Comparison of ENCODE assay signal across 11 cellular contexts in the genomic region with DNA sequence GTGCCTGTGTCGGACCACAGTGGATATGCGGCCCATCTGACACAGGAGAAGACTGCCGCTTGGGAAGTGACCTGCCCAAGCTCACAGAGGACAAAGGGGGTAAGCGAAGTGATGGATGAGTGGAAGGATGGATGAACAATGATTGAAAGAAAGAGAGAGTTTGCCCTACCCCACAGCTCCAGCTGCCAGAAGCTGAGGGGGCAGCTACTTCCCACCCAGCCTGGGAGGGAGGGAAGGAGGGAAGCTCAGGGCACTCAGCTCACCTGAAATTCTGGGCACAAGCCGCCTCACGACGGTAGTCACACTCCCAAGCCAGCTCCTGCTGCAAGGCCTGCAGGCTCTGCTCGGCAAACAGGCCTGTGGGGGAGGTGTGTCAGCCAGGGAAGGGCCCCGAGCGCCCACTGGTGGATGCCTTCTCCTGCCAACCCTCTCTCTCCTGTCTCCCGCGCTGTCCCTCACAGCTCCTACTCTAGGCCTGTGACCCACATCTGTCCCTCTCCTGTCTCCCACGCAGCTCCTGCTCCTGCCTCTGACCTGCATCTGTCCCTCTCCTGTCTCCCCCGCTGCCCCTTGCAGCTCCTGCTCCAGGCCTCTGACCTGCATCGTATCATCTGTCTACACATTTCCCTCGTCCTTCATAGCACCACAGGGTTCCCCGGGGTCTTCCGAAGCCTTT. TPM values are rescaled to one million over a fixed set of nuclear protein-coding genes. Genes with fewer than 3 reads are reported as not detected.
DNase-seq lines count a peak whose midpoint lies in the region; ATAC-seq and TF ChIP-seq lines count a peak whose summit lies in the region.
"Had no signal": no experiment of that assay in that cellular context is flagged by ENCODE, and none has a peak within 500 bp of the region (broad histone marks: within the 10 kb centered on the region; RNA-seq: fewer than 3 reads in every experiment).

No MANE protein-coding gene starts in this region.

- WGBS in ovary, 3 donors = 66 to 71% (median 69%) methylated on average over 18 of the region's 18 CpGs

- no peaks in the 10 kb centered on the region for H3K9me3 Mint-ChIP-seq in neural crest cell
- H3K9me3 Mint-ChIP-seq: activated naive CD8-positive, alpha-beta T cell treated with anti-CD3 and anti-CD28 coated beads for 36 hours; T-helper 1 cell treated with Interleukin-12 subunit alpha and Interleukin-12 subunit beta and Interleukin-4 antibody, amounts not matched to agents 30 μg/mL and 1 μg/mL, for 36 hours had no signal

- TF ChIP-seq CTCF in DOHH2 (IDR thresholded peaks at IDR 0.05; ENCODE audit: low read depth, low read length, poor library complexity, severe bottlenecking) (peak; percentile 44), epithelial cell of esophagus (IDR thresholded peaks at IDR 0.05; ENCODE audit: insufficient read depth, low read depth, low read length, missing control alignments) (peak; percentile 67), neural crest cell (conservative IDR thresholded peaks at IDR 0.05) (peak; percentile 49), ovary (IDR thresholded peaks at IDR 0.05) (no peak)

- H3K4me3 Mint-ChIP-seq in neural crest cell = no peak overlapping the region
- H3K4me3 Mint-ChIP-seq: activated naive CD8-positive, alpha-beta T cell treated with anti-CD3 and anti-CD28 coated beads for 36 hours; T-helper 1 cell treated with Interleukin-12 subunit alpha and Interleukin-12 subunit beta and Interleukin-4 antibody, amounts not matched to agents 30 μg/mL and 1 μg/mL, for 36 hours had no signal

- peaks cover 6% of the 10 kb centered on the region for H3K4me1 Mint-ChIP-seq in neural crest cell
- H3K4me1 Mint-ChIP-seq: activated naive CD8-positive, alpha-beta T cell treated with anti-CD3 and anti-CD28 coated beads for 36 hours had no signal

- H3K27me3 Mint-ChIP-seq in neural crest cell (ENCODE audit: low read depth) = no peaks in the 10 kb centered on the region
- H3K27me3 Mint-ChIP-seq: activated naive CD8-positive, alpha-beta T cell treated with anti-CD3 and anti-CD28 coated beads for 36 hours had no signal

- no peaks in the 10 kb centered on the region for H4K20me1 ChIP-seq in DOHH2 (ENCODE audit: control insufficient read depth, insufficient read depth, low read depth, low read length)

- H3K27ac Mint-ChIP-seq in neural crest cell (ENCODE audit: unreplicated experiment) = no peak overlapping the region
- H3K27ac Mint-ChIP-seq: activated naive CD8-positive, alpha-beta T cell treated with anti-CD3 and anti-CD28 coated beads for 36 hours; T-helper 1 cell treated with Interleukin-12 subunit alpha and Interleukin-12 subunit beta and Interleukin-4 antibody, amounts not matched to agents 30 μg/mL and 1 μg/mL, for 36 hours had no signal

- H3K4me2 ChIP-seq in DOHH2 (ENCODE audit: low read length) = no peak overlapping the region

- no peak overlapping the region for H3K27ac ChIP-seq in DOHH2 (ENCODE audit: low read depth, low read length)
- H3K27ac ChIP-seq in ovary = no peak overlapping the region

- ATAC-seq in GM19351 (IDR thresholded peaks at IDR 0.05; ENCODE audit: unreplicated experiment) = no peak

- H3K79me2 ChIP-seq in DOHH2 (ENCODE audit: control insufficient read depth, low read length) = no peaks in the 10 kb centered on the region

- H3K27me3 ChIP-seq in DOHH2 (ENCODE audit: control insufficient read depth, low read length) (no peaks in the 10 kb centered on the region), ovary (no peaks in the 10 kb centered on the region)

- no peaks in the 10 kb centered on the region for H3K9me2 ChIP-seq in DOHH2 (replicated peaks; ENCODE audit: control insufficient read depth, low read length)

- peaks cover 19% of the 10 kb centered on the region for H3K36me3 ChIP-seq in DOHH2 (ENCODE audit: control insufficient read depth, low read length)
- no peaks in the 10 kb centered on the region for H3K36me3 ChIP-seq in ovary

- TF ChIP-seq EP300 in ovary (IDR thresholded peaks at IDR 0.05) = no peak

- H3K4me3 ChIP-seq in DOHH2 (ENCODE audit: low read length) = no peak overlapping the region
- no peak overlapping the region for H3K4me3 ChIP-seq in epithelial cell of esophagus (ENCODE audit: low read length)
- H3K4me3 ChIP-seq in ovary = no peak overlapping the region
- H3K4me3 ChIP-seq: lung had no signal

- no peak for TF ChIP-seq POLR2A in ovary (IDR thresholded peaks at IDR 0.05)

- intact Hi-C loops in ovary (cut with DNase I) = no loop called here

- DNase-seq in OCI-M1 (lab: John Stamatoyannopoulos, UW) (peak; percentile 79), epithelial cell of esophagus (ENCODE audit: low read depth) (peak; percentile 73), neural crest cell (ENCODE audit: low read depth, low spot score) (no peak), ovary (no peak), NCI-H2171 treated with DMSO at 0.1 percent for 48 hours (lab: John Stamatoyannopoulos, UW) (no peak)
- DNase-seq in stimulated activated CD4-positive, alpha-beta T cell treated with anti-CD3 and anti-CD28 coated beads, Interleukin-2, amount 100 ng/mL, for 48 hours = no peak
- DNase-seq: activated naive CD8-positive, alpha-beta T cell treated with anti-CD3 and anti-CD28 coated beads for 36 hours had no signal

- H3K9me3 ChIP-seq in DOHH2 (ENCODE audit: control insufficient read depth, insufficient read depth, low read length) (no peaks in the 10 kb centered on the region), ovary (no peaks in the 10 kb centered on the region)

- H3F3A ChIP-seq in DOHH2 (ENCODE audit: control insufficient read depth, insufficient read depth) = no peaks in the 10 kb centered on the region

- peaks cover 11% of the 10 kb centered on the region for H3K36me3 Mint-ChIP-seq in neural crest cell (ENCODE audit: low read depth)

- H3K4me1 ChIP-seq in DOHH2 (ENCODE audit: control insufficient read depth, low read length) = no peaks in the 10 kb centered on the region
- no peaks in the 10 kb centered on the region for H3K4me1 ChIP-seq in ovary (ENCODE audit: insufficient read depth)

RNA-seq across cellular contexts. Expression of gene NUMBL, which starts 12.0 kb away (rescaled TPM):
- 21.4 and 26.8 TPM in 2 replicates for total RNA-seq in neural crest cell
- 10 to 100 TPM; 38.7 to 88.9 (median 69.3) TPM for total RNA-seq in ovary
- polyA plus RNA-seq in ovary = 10 to 100 TPM in 1 of 2 donors, 1 to 10 TPM in 1; 6.7 to 32.9 TPM

RNA-seq across cellular contexts. Expression of gene COQ8B, which starts 14.2 kb away (rescaled TPM):
- total RNA-seq in neural crest cell (41.1 and 45.1 TPM in 2 replicates), ovary (10 to 100 TPM; 24.0 to 51.2 (median 42.5) TPM)
- 10 to 100 TPM in 1 of 2 donors, 1 to 10 TPM in 1; 8.3 to 41.5 TPM for polyA plus RNA-seq in ovary

RNA-seq across cellular contexts. Expression of gene ITPKC, which starts 14.4 kb away (rescaled TPM):
- total RNA-seq in neural crest cell (12.8 and 13.9 TPM in 2 replicates), ovary (100 to 1,000 TPM in 1 of 7 donors, 10 to 100 TPM in 6; 14.2 to 117 (median 22.4) TPM)
- 10 to 100 TPM in 1 of 2 donors, 1 to 10 TPM in 1; 6.5 to 14.3 TPM for polyA plus RNA-seq in ovary

RNA-seq across cellular contexts. Expression of gene ACTMAP, which starts 47.8 kb away (rescaled TPM):
- total RNA-seq in neural crest cell (22.7 and 25.1 TPM in 2 replicates), ovary (1 to 10 TPM; 2.1 to 6.5 (median 3.7) TPM)
- polyA plus RNA-seq in ovary = 1 to 10 TPM; 3.0 to 6.4 TPM

RNA-seq across cellular contexts. Expression of gene SNRPA, which starts 48.5 kb away (rescaled TPM):
- 213 and 214 TPM in 2 replicates for total RNA-seq in neural crest cell
- total RNA-seq in ovary = 10 to 100 TPM; 48.9 to 80.7 (median 72.4) TPM
- 10 to 100 TPM; 56.4 to 83.9 TPM for polyA plus RNA-seq in ovary

Comparison
In these comparisons a context has a peak if more than half of its experiments do, and no peak if none do; other contexts are left out.
1. CTCF ChIP-seq: peak in DOHH2 (single experiment), epithelial cell of esophagus (single experiment) and neural crest cell (single experiment); none in ovary (0 of 3).
2. DNase-seq: peak in OCI-M1 (single experiment) and epithelial cell of esophagus (single experiment); none in neural crest cell (single experiment), ovary (0 of 5), NCI-H2171 treated with DMSO at 0.1 percent for 48 hours (single experiment) and stimulated activated CD4-positive, alpha-beta T cell treated with anti-CD3 and anti-CD28 coated beads, Interleukin-2, amount 100 ng/mL, for 48 hours (0 of 2).